10 cellular contexts compared by ENCODE assay signal in genomic region chr9:104810421-104811339, GRCh38. TPM values are rescaled to one million over a fixed set of nuclear protein-coding genes. Genes with fewer than 3 reads are reported as not detected.
DNase-seq lines count a peak whose midpoint lies in the region; ATAC-seq and TF ChIP-seq lines count a peak whose summit lies in the region.
"Had no signal": no experiment of that assay in that cellular context is flagged by ENCODE, and none has a peak within 500 bp of the region (broad histone marks: within the 10 kb centered on the region; RNA-seq: fewer than 3 reads in every experiment).

No MANE protein-coding gene starts in this region.

- TF ChIP-seq CTCF in PC-9 (conservative IDR thresholded peaks at IDR 0.05) = no peak
- no peak for TF ChIP-seq CTCF in psoas muscle (IDR thresholded peaks at IDR 0.05)
- TF ChIP-seq CTCF in GM10248 (IDR thresholded peaks at IDR 0.05; ENCODE audit: control extremely low read depth, extremely low read depth, low read depth, missing control alignments) = no peak

- H3K36me3 ChIP-seq in PC-9 (ENCODE audit: low read depth) = peaks cover 60% of the 10 kb centered on the region
- H3K36me3 ChIP-seq in psoas muscle (ENCODE audit: insufficient read depth in 1 of 2, low read depth in 1 of 2) = peaks cover 21 to 94% of the 10 kb centered on the region in 2 donors

- H3K27me3 ChIP-seq in PC-9 (ENCODE audit: insufficient read depth, low read depth) (no peaks in the 10 kb centered on the region), psoas muscle (ENCODE audit: insufficient read depth in 3 of 3, low read length in 2 of 3) (no peaks in the 10 kb centered on the region)

- H3F3A ChIP-seq in PC-9 (ENCODE audit: insufficient read depth, low read depth) = peaks cover 35% of the 10 kb centered on the region; the same call in 1 of the 2 replicates

- H4K20me1 ChIP-seq in PC-9 (ENCODE audit: insufficient read depth) = no peaks in the 10 kb centered on the region

- intact Hi-C loops in PC-9 (cut with micrococcal nuclease; ENCODE audit: unreplicated experiment) (loop anchor here (1.0 to 5.0 kb wide), 3 partner anchors 20 to 347 kb away; no protein-coding TSS in a partner anchor), psoas muscle (cut with DNase I) (loop anchor here in 1 of 2 donors (10.0 kb wide), 1 partner anchor 1266 kb away; no protein-coding TSS in a partner anchor)

- WGBS in psoas muscle, 3 donors = 18 to 22% (median 22%) methylated on average over 12 of the region's 12 CpGs

- peak overlapping the region; percentile 59 for H3K4me2 ChIP-seq in PC-9
- H3K4me2 ChIP-seq: KMS-11 had no signal

- no peaks in the 10 kb centered on the region for H3K79me2 ChIP-seq in PC-9 (ENCODE audit: low read depth)

- no peak overlapping the region for H2AFZ ChIP-seq in PC-9

- H3K9me2 ChIP-seq in PC-9 (ENCODE audit: insufficient read depth) = no peaks in the 10 kb centered on the region

- H3K4me3 ChIP-seq in PC-9 (no peak overlapping the region), psoas muscle (peak overlapping the region; percentile 28)

- no TSS peak for BruUV-seq in PC-9 (replicated peaks; lab: Mats Ljungman, UMichigan)

- peak overlapping the region; percentile 72 for H3K27ac ChIP-seq in PC-9
- H3K27ac ChIP-seq in psoas muscle = peak overlapping the region; percentile 83
- H3K27ac ChIP-seq: KMS-11 had no signal

- peak; percentile 27 for DNase-seq in ELF-1 (ENCODE audit: low read depth, low spot score)
- DNase-seq in PC-9 = peak; percentile 89 to 96
- peak; percentile 31 for DNase-seq in fibroblast of peridontal ligament (ENCODE audit: extremely low read depth)
- DNase-seq in psoas muscle = peak; percentile 34 to 82
- DNase-seq in NOMO-1 treated with dmso at 0.1 percent for 144 hours (lab: John Stamatoyannopoulos, UW; ENCODE audit: unreplicated experiment) = no peak
- DNase-seq in GM10248 (ENCODE audit: extremely low spot score) = no peak
- no peak for DNase-seq in stimulated activated CD4-positive, alpha-beta T cell treated with anti-CD3 and anti-CD28 coated beads, Interleukin-2, amount 100 ng/mL, for 24 hours
- no peak for DNase-seq in NCI-H748 treated with DMSO at 0.1 percent for 48 hours (lab: John Stamatoyannopoulos, UW)
- DNase-seq: activated naive CD8-positive, alpha-beta T cell treated with anti-CD3 and anti-CD28 coated beads, Interleukin-2, amount 10 ng/mL, durations not matched to agents 7 days and 5 days had no signal

- CTCF ChIA-PET in PC-9 (lab: Charles Lee) = interaction anchor here (0.6 to 1.4 kb wide), 3 partner anchors 116 to 434 kb away, joined by 3 to 4 read pairs (median 4); partner anchors contain the start of gene SLC44A1
- CTCF ChIA-PET in GM10248 (lab: Yijun Ruan, JAX) = no interaction called here

- POLR2A ChIA-PET in PC-9 (lab: Charles Lee; ENCODE audit: unreplicated experiment) = interaction anchor here (0.5 to 0.6 kb wide), 2 partner anchors 19 to 116 kb away, joined by 3 to 4 read pairs; no protein-coding TSS in a partner anchor
- POLR2A ChIA-PET in GM10248 (lab: Yijun Ruan, JAX) = no interaction called here

- peak; percentile 93 to 94 (median 94) for ATAC-seq in psoas muscle

- H3K9me3 ChIP-seq in PC-9 (ENCODE audit: insufficient read depth, low read depth) (no peaks in the 10 kb centered on the region), psoas muscle (no peaks in the 10 kb centered on the region)

- H3K4me1 ChIP-seq in PC-9 (replicated peaks; ENCODE audit: insufficient read depth) (peaks cover 24% of the 10 kb centered on the region), psoas muscle (peaks cover 18% of the 10 kb centered on the region)

RNA-seq across cellular contexts. Expression of gene NIPSNAP3B, which starts 46.8 kb away (rescaled TPM):
- total RNA-seq in PC-9 (2021) (3.1 and 4.1 TPM in 2 replicates), psoas muscle (10 to 100 TPM; 15.1 to 20.3 (median 19.1) TPM)
- polyA plus RNA-seq in psoas muscle = 10 to 100 TPM in 2 of 3 donors, 1 to 10 TPM in 1; 8.6 to 11.1 (median 10.2) TPM

Comparison
In these comparisons a context has a peak if more than half of its experiments do, and no peak if none do; other contexts are left out.
1. DNase-seq: peak in ELF-1 (single experiment), PC-9 (2 of 2), fibroblast of peridontal ligament (single experiment) and psoas muscle (2 of 2); none in NOMO-1 treated with dmso at 0.1 percent for 144 hours (single experiment), GM10248 (single experiment), stimulated activated CD4-positive, alpha-beta T cell treated with anti-CD3 and anti-CD28 coated beads, Interleukin-2, amount 100 ng/mL, for 24 hours (0 of 2) and NCI-H748 treated with DMSO at 0.1 percent for 48 hours (single experiment).